1 cellular context compared by ENCODE assay signal in genomic region chr2:220936641-220937197, GRCh38.
TF ChIP-seq lines count a peak whose summit lies in the region.

No MANE protein-coding gene starts in this region.

TF ChIP-seq in HepG2, 621 proteins besides CTCF, POLR2A, EP300 and RAD21 (continued from another document and continues in another):
- TF ChIP-seq UBTF (CRISPR knock-in tag; IDR thresholded peaks at IDR 0.05), result no peak
- TF ChIP-seq ZNF616 (CRISPR knock-in tag; IDR thresholded peaks at IDR 0.05; ENCODE audit: low read depth), result no peak
- peak; percentile 36; the same call in 1 of the 2 replicates for TF ChIP-seq ZNF331 (CRISPR knock-in tag; IDR thresholded peaks at IDR 0.05)
- no peak for TF ChIP-seq ZNF781 (CRISPR knock-in tag; IDR thresholded peaks at IDR 0.05; ENCODE audit: borderline replicate concordance, not compliant biosample characterization)
- no peak for TF ChIP-seq ZNF691 (CRISPR knock-in tag; IDR thresholded peaks at IDR 0.05; ENCODE audit: borderline replicate concordance, low read depth)
- TF ChIP-seq AKAP8 (CRISPR knock-in tag; IDR thresholded peaks at IDR 0.05), result no peak
- TF ChIP-seq NFKB2 (CRISPR knock-in tag; IDR thresholded peaks at IDR 0.05; ENCODE audit: borderline replicate concordance), result no peak
- TF ChIP-seq GATAD2A (CRISPR knock-in tag; IDR thresholded peaks at IDR 0.05), result peak; percentile 58; the same call in 1 of the 2 replicates
- TF ChIP-seq CREB1 (IDR thresholded peaks at IDR 0.05), result no peak
- TF ChIP-seq CREB1 (CRISPR knock-in tag; IDR thresholded peaks at IDR 0.05), result no peak
- TF ChIP-seq NFIC (IDR thresholded peaks at IDR 0.05; ENCODE audit: low read length), result peak; percentile 81
- TF ChIP-seq FOXP1 (IDR thresholded peaks at IDR 0.05), result no peak
- TF ChIP-seq FOXP1 (CRISPR knock-in tag; IDR thresholded peaks at IDR 0.05), result peak; percentile 10; the same call in 1 of the 2 replicates
- TF ChIP-seq SMAD1 (CRISPR knock-in tag; IDR thresholded peaks at IDR 0.05; ENCODE audit: borderline replicate concordance, low read depth), result no peak
- TF ChIP-seq TGIF2 (CRISPR knock-in tag; IDR thresholded peaks at IDR 0.05), result no peak
- no peak for TF ChIP-seq FOXK2 (IDR thresholded peaks at IDR 0.05)
- no peak for TF ChIP-seq RBM39 (IDR thresholded peaks at IDR 0.05; ENCODE audit: low read depth, low read length, poor library complexity, severe bottlenecking)
- TF ChIP-seq DBP (CRISPR knock-in tag; IDR thresholded peaks at IDR 0.05; ENCODE audit: not compliant biosample characterization), result no peak
- no peak for TF ChIP-seq TOPORS (CRISPR knock-in tag; IDR thresholded peaks at IDR 0.05)
- TF ChIP-seq SCMH1 (CRISPR knock-in tag; IDR thresholded peaks at IDR 0.05; ENCODE audit: borderline replicate concordance), result no peak
- TF ChIP-seq ZSCAN22 (CRISPR knock-in tag; IDR thresholded peaks at IDR 0.05), result no peak
- TF ChIP-seq FOXA1 (IDR thresholded peaks at IDR 0.05), result no peak
- TF ChIP-seq FOXA1 (CRISPR knock-in tag; IDR thresholded peaks at IDR 0.05), result no peak
- no peak for TF ChIP-seq ESRRA (CRISPR knock-in tag; IDR thresholded peaks at IDR 0.05; ENCODE audit: low read depth)
- TF ChIP-seq ZNF580 (CRISPR knock-in tag; IDR thresholded peaks at IDR 0.05; ENCODE audit: borderline replicate concordance, low read depth), result no peak
- TF ChIP-seq PITX1 (CRISPR knock-in tag; IDR thresholded peaks at IDR 0.05), result 0 out of 2 replicates have a peak, but pooled peaks have one; percentile 31
- no peak for TF ChIP-seq BRF2 (CRISPR knock-in tag; IDR thresholded peaks at IDR 0.05)
- peak; percentile 85 for TF ChIP-seq NR2F2 (IDR thresholded peaks at IDR 0.05; ENCODE audit: borderline replicate concordance, low read depth)
- TF ChIP-seq ZNF589 (CRISPR knock-in tag; conservative IDR thresholded peaks at IDR 0.05), result no peak
- TF ChIP-seq ZNF747 (CRISPR knock-in tag; IDR thresholded peaks at IDR 0.05; ENCODE audit: borderline replicate concordance), result no peak
- no peak for TF ChIP-seq MATR3 (CRISPR knock-in tag; IDR thresholded peaks at IDR 0.05)
- peak; percentile 62 for TF ChIP-seq TCF7 (IDR thresholded peaks at IDR 0.05; ENCODE audit: low read depth)
- no peak for TF ChIP-seq MAZ (IDR thresholded peaks at IDR 0.05; ENCODE audit: borderline replicate concordance, low read depth, low read length)
- TF ChIP-seq MAZ (CRISPR knock-in tag; IDR thresholded peaks at IDR 0.05; ENCODE audit: low read depth), result no peak
- no peak for TF ChIP-seq ZFP37 (CRISPR knock-in tag; IDR thresholded peaks at IDR 0.05; ENCODE audit: borderline replicate concordance)
- no peak for TF ChIP-seq TCF12 (IDR thresholded peaks at IDR 0.05)
- TF ChIP-seq TCF12 (CRISPR knock-in tag; IDR thresholded peaks at IDR 0.05), result no peak
- no peak for TF ChIP-seq AHR (CRISPR knock-in tag; IDR thresholded peaks at IDR 0.05)
- no peak for TF ChIP-seq ZNF713 (CRISPR knock-in tag; IDR thresholded peaks at IDR 0.05)
- no peak for TF ChIP-seq GATAD1 (CRISPR knock-in tag; IDR thresholded peaks at IDR 0.05)
- TF ChIP-seq ZNF549 (CRISPR knock-in tag; IDR thresholded peaks at IDR 0.05), result no peak
- no peak for TF ChIP-seq ELF4 (CRISPR knock-in tag; IDR thresholded peaks at IDR 0.05; ENCODE audit: borderline replicate concordance)
- no peak for TF ChIP-seq SKI (IDR thresholded peaks at IDR 0.05; ENCODE audit: partially characterized antibody)
- TF ChIP-seq PHF8 (CRISPR knock-in tag; IDR thresholded peaks at IDR 0.05), result no peak
- TF ChIP-seq HOMEZ (CRISPR knock-in tag; IDR thresholded peaks at IDR 0.05; ENCODE audit: low read depth), result no peak
- TF ChIP-seq HDAC1 (CRISPR knock-in tag; IDR thresholded peaks at IDR 0.05), result no peak; the same call in 1 of the 2 replicates
- no peak for TF ChIP-seq SRSF9 (IDR thresholded peaks at IDR 0.05; ENCODE audit: borderline replicate concordance, insufficient read depth, low read depth, low read length, poor library complexity, severe bottlenecking)
- no peak for TF ChIP-seq ZNF790 (CRISPR knock-in tag; IDR thresholded peaks at IDR 0.05; ENCODE audit: borderline replicate concordance)
- TF ChIP-seq RARA (CRISPR knock-in tag; IDR thresholded peaks at IDR 0.05), result no peak
- TF ChIP-seq ZSCAN31 (CRISPR knock-in tag; IDR thresholded peaks at IDR 0.05; ENCODE audit: low read depth), result no peak
- TF ChIP-seq THAP9 (CRISPR knock-in tag; IDR thresholded peaks at IDR 0.05; ENCODE audit: borderline replicate concordance), result no peak
- TF ChIP-seq DRAP1 (CRISPR knock-in tag; IDR thresholded peaks at IDR 0.05), result no peak
- TF ChIP-seq CBX5 (CRISPR knock-in tag; IDR thresholded peaks at IDR 0.05; ENCODE audit: borderline replicate concordance), result no peak
- TF ChIP-seq HHEX (CRISPR knock-in tag; IDR thresholded peaks at IDR 0.05), result no peak
- peak; percentile 56 for TF ChIP-seq PAXIP1 (CRISPR knock-in tag; conservative IDR thresholded peaks at IDR 0.05)
- peak; percentile 95 for TF ChIP-seq PPARG (CRISPR knock-in tag; conservative IDR thresholded peaks at IDR 0.05)
- no peak for TF ChIP-seq RNF2 (conservative IDR thresholded peaks at IDR 0.05; ENCODE audit: low read depth)
- TF ChIP-seq NCOA2 (CRISPR knock-in tag; IDR thresholded peaks at IDR 0.05), result peak; percentile 44; the same call in 1 of the 2 replicates
- no peak for TF ChIP-seq PAWR (CRISPR knock-in tag; IDR thresholded peaks at IDR 0.05; ENCODE audit: borderline replicate concordance)
- TF ChIP-seq KDM5A (IDR thresholded peaks at IDR 0.05; ENCODE audit: borderline replicate concordance, low read length), result no peak
- no peak for TF ChIP-seq TEF (CRISPR knock-in tag; IDR thresholded peaks at IDR 0.05)
- TF ChIP-seq GPBP1L1 (CRISPR knock-in tag; IDR thresholded peaks at IDR 0.05), result no peak
